In the genomic region with DNA sequence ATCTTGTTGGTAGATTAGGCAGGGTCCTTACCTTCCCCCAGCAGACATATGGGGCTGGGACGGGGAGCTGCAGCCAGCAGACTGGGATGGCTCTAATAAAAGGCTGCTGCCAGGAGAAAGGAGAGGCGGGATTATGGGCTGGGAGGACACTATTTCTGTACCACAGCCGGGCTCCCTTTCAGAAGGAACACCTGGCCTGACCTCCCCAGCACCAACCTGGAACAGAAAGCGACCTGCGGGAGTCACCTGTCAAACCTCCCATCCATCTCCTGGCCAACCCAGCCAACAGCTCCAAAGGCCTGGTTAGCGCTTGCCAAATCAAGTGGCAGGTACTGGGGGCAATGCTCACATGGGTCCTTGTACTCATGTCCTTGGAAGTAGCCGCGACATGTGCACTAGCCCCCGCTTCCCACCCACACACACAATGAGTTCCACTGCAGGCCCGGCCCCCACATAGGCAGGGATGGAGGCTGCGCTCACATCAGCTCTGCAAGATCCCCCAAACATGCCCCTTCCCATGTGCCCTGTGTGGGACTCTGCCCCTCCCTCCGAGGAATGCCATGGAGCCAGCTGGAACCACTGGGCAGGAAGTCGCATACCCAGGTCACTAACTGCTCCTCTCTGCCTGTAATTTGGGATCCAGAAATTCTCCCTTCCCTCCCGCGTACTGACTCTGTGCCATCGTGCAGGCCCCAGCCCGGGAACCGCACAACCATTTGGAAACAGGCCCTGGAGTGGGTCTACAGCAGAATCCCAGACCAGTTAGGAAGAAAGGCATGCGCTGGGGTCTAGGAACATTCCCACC, we compare ENCODE assay signal across 1 cellular context.
TF ChIP-seq lines count a peak whose summit lies in the region.

No MANE protein-coding gene starts in this region.

TF ChIP-seq in WTC11, 78 proteins besides CTCF, POLR2A, EP300 and RAD21 (continued from another document):
- TF ChIP-seq JAZF1 (CRISPR knock-in tag; IDR thresholded peaks at IDR 0.05): no peak
- TF ChIP-seq, protein P1, sequence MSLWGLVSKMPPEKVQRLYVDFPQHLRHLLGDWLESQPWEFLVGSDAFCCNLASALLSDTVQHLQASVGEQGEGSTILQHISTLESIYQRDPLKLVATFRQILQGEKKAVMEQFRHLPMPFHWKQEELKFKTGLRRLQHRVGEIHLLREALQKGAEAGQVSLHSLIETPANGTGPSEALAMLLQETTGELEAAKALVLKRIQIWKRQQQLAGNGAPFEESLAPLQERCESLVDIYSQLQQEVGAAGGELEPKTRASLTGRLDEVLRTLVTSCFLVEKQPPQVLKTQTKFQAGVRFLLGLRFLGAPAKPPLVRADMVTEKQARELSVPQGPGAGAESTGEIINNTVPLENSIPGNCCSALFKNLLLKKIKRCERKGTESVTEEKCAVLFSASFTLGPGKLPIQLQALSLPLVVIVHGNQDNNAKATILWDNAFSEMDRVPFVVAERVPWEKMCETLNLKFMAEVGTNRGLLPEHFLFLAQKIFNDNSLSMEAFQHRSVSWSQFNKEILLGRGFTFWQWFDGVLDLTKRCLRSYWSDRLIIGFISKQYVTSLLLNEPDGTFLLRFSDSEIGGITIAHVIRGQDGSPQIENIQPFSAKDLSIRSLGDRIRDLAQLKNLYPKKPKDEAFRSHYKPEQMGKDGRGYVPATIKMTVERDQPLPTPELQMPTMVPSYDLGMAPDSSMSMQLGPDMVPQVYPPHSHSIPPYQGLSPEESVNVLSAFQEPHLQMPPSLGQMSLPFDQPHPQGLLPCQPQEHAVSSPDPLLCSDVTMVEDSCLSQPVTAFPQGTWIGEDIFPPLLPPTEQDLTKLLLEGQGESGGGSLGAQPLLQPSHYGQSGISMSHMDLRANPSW (CRISPR knock-in tag; conservative IDR thresholded peaks at IDR 0.05; ENCODE audit: low read depth): no peak
- TF ChIP-seq ZNF396 (CRISPR knock-in tag; IDR thresholded peaks at IDR 0.05; ENCODE audit: borderline replicate concordance): no peak
